1 cellular context compared by ENCODE assay signal in genomic region chr11:130002352-130002845, GRCh38.
A peak's percentile ranks its signal among the peaks of the same experiment; 100 is the strongest.
TF ChIP-seq lines count a peak whose summit lies in the region.

A gene with protein sequence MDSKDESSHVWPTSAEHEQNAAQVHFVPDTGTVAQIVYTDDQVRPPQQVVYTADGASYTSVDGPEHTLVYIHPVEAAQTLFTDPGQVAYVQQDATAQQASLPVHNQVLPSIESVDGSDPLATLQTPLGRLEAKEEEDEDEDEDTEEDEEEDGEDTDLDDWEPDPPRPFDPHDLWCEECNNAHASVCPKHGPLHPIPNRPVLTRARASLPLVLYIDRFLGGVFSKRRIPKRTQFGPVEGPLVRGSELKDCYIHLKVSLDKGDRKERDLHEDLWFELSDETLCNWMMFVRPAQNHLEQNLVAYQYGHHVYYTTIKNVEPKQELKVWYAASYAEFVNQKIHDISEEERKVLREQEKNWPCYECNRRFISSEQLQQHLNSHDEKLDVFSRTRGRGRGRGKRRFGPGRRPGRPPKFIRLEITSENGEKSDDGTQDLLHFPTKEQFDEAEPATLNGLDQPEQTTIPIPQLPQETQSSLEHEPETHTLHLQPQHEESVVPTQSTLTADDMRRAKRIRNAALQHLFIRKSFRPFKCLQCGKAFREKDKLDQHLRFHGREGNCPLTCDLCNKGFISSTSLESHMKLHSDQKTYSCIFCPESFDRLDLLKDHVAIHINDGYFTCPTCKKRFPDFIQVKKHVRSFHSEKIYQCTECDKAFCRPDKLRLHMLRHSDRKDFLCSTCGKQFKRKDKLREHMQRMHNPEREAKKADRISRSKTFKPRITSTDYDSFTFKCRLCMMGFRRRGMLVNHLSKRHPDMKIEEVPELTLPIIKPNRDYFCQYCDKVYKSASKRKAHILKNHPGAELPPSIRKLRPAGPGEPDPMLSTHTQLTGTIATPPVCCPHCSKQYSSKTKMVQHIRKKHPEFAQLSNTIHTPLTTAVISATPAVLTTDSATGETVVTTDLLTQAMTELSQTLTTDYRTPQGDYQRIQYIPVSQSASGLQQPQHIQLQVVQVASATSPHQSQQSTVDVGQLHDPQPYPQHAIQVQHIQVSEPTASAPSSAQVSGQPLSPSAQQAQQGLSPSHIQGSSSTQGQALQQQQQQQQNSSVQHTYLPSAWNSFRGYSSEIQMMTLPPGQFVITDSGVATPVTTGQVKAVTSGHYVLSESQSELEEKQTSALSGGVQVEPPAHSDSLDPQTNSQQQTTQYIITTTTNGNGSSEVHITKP (minus strand): TSS chr11:130002835. CDS start chr11:129960964, 41,871 bp downstream.

TF ChIP-seq in K562, 482 proteins besides CTCF, POLR2A, EP300 and RAD21 (continued from another document and continues in another):
- no peak for TF ChIP-seq ZNF407 (IDR thresholded peaks at IDR 0.05; ENCODE audit: low read depth)
- no peak for TF ChIP-seq RBM25 (IDR thresholded peaks at IDR 0.05; ENCODE audit: low read depth, low read length, severe bottlenecking)
- TF ChIP-seq, protein P1, sequence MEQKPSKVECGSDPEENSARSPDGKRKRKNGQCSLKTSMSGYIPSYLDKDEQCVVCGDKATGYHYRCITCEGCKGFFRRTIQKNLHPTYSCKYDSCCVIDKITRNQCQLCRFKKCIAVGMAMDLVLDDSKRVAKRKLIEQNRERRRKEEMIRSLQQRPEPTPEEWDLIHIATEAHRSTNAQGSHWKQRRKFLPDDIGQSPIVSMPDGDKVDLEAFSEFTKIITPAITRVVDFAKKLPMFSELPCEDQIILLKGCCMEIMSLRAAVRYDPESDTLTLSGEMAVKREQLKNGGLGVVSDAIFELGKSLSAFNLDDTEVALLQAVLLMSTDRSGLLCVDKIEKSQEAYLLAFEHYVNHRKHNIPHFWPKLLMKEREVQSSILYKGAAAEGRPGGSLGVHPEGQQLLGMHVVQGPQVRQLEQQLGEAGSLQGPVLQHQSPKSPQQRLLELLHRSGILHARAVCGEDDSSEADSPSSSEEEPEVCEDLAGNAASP (IDR thresholded peaks at IDR 0.05): no peak
- TF ChIP-seq ARID3A (IDR thresholded peaks at IDR 0.05; ENCODE audit: borderline replicate concordance, low read depth, low read length): no peak
- no peak for TF ChIP-seq LCOR (CRISPR knock-in tag; IDR thresholded peaks at IDR 0.05)
- no peak for TF ChIP-seq MXD1 (CRISPR knock-in tag; IDR thresholded peaks at IDR 0.05; ENCODE audit: borderline replicate concordance, poor library complexity, severe bottlenecking)
- no peak for TF ChIP-seq ZNF274 (IDR thresholded peaks at IDR 0.05; ENCODE audit: borderline replicate concordance, low read depth, low read length)
- TF ChIP-seq ZNF175 (CRISPR knock-in tag; IDR thresholded peaks at IDR 0.05; ENCODE audit: low read depth): no peak
- TF ChIP-seq NFYB (IDR thresholded peaks at IDR 0.05; ENCODE audit: extremely low read depth, insufficient read length): no peak
- no peak for TF ChIP-seq E2F3 (CRISPR knock-in tag; IDR thresholded peaks at IDR 0.05)
- TF ChIP-seq SREBF1 (IDR thresholded peaks at IDR 0.05; ENCODE audit: borderline replicate concordance, low read depth, low read length): peak; percentile 81
- no peak for TF ChIP-seq ZNF41 (CRISPR knock-in tag; conservative IDR thresholded peaks at IDR 0.05)
- no peak for TF ChIP-seq RBM22 (IDR thresholded peaks at IDR 0.05; ENCODE audit: low read depth, low read length, poor library complexity, severe bottlenecking)
- TF ChIP-seq, protein P2, sequence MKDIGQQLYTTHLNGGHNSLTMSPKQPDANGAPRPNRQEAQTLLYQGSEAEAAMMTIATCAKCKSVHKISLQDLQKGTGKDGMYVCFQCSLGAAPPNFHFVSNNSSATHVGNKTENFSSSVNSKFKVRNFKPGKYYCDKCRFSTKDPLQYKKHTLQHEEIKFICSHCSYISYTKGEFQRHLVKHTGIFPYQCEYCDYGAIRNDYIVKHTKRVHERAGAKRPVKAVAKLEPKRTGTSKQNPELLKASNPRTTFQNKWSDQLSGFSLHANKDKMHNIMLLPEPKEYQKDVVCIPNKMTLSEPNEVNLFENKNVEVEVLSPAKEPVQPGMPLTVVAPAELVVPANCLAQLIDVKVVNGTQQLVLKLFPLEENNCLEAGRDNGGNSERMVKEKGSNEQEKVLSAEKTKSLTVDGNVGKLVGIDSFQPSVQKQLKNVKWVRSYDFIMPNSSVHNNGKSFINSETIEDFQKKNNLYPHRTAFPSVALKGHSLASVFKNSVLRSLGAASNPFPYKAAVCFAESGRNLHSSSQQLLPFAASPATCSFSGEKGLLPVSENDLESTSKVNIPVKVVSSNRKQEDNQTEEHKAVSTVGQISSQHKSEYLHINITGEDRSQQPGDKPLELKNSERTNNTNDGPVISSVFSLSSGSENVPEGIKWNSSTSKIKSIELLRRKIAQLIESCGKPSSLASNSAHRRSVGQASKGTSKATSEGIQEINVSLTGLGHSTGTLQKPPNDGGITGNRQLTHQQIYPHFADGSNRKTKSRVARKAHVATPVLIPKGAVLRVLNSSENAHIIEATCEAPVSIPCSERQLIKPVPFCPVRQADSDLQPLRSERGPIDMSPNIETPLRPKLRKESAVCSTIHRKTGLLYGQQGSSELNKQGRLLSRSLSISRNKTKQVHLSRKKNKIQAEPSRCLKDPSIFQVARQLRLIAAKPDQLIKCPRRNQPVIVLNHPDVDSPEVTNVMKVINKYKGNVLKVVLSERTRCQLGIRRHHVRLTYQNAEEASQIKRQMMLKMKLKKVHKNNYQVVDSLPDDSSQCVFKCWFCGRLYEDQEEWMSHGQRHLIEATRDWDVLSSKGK (CRISPR knock-in tag; IDR thresholded peaks at IDR 0.05): no peak
- TF ChIP-seq MYNN (IDR thresholded peaks at IDR 0.05): no peak
- no peak for TF ChIP-seq MYNN (CRISPR knock-in tag; IDR thresholded peaks at IDR 0.05)
- TF ChIP-seq ZNF354B (CRISPR knock-in tag; IDR thresholded peaks at IDR 0.05): no peak
- no peak for TF ChIP-seq IRF2 (CRISPR knock-in tag; IDR thresholded peaks at IDR 0.05)
- peak; percentile 92 for TF ChIP-seq VEZF1 (CRISPR knock-in tag; IDR thresholded peaks at IDR 0.05)
- no peak for TF ChIP-seq TAL1 (IDR thresholded peaks at IDR 0.05)
- TF ChIP-seq NR2C2 (CRISPR knock-in tag; IDR thresholded peaks at IDR 0.05): no peak; the same call in 1 of the 2 replicates
- TF ChIP-seq NR2C2 (tag; IDR thresholded peaks at IDR 0.05): no peak
- peak; percentile 69 for TF ChIP-seq POLR2AphosphoS5 (IDR thresholded peaks at IDR 0.05; ENCODE audit: control insufficient read depth, insufficient read depth, low read depth, low read length)
- TF ChIP-seq CBX5 (IDR thresholded peaks at IDR 0.05; ENCODE audit: borderline replicate concordance, low read depth): 0 out of 2 replicates have a peak, but pooled peaks have one; percentile 49
- TF ChIP-seq CHD1 (IDR thresholded peaks at IDR 0.05; ENCODE audit: low read length): peak; percentile 76
- no peak for TF ChIP-seq HDAC8 (tag; IDR thresholded peaks at IDR 0.05)
- TF ChIP-seq SLC30A9 (CRISPR knock-in tag; IDR thresholded peaks at IDR 0.05): no peak
- TF ChIP-seq ZNF431 (CRISPR knock-in tag; IDR thresholded peaks at IDR 0.05): no peak
- TF ChIP-seq TBP (optimal IDR thresholded peaks at IDR 0.05; ENCODE audit: low read depth, low read length): peak; percentile 87
- no peak for TF ChIP-seq ERF (CRISPR knock-in tag; IDR thresholded peaks at IDR 0.05)
- TF ChIP-seq ZNF224 (CRISPR knock-in tag; IDR thresholded peaks at IDR 0.05): no peak
- TF ChIP-seq ZFPM2 (CRISPR knock-in tag; IDR thresholded peaks at IDR 0.05): no peak
- peak; percentile 17; the same call in 1 of the 2 replicates for TF ChIP-seq NCOR1 (IDR thresholded peaks at IDR 0.05)
- TF ChIP-seq TAF9B (IDR thresholded peaks at IDR 0.05; ENCODE audit: partially characterized antibody): no peak
- TF ChIP-seq CTCFL (IDR thresholded peaks at IDR 0.05; ENCODE audit: borderline replicate concordance, insufficient read depth, low read depth, low read length, poor library complexity, severe bottlenecking): no peak
- TF ChIP-seq CC2D1A (IDR thresholded peaks at IDR 0.05): no peak
- no peak for TF ChIP-seq SPI1 (IDR thresholded peaks at IDR 0.05; ENCODE audit: borderline replicate concordance, low read depth, low read length)
